ENCODE assay signal across 8 cellular contexts in the genomic region with DNA sequence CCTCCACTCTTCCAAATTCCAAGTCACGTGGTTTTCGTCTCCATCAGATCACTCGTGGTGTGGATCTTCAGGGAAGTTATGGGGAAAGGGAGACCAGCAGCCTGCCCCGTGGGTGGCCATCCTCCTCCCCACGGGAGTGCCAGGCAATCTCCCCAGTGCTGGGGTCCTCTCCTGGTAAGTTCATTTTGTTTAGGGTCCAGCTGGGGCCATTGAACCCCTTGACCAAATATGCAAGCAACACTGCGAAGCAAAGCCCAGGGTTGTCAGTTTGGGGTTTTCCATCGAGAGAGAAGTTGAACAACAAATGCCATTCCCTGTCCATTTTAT. TPM values are rescaled to one million over a fixed set of nuclear protein-coding genes. Genes with fewer than 3 reads are reported as not detected.
DNase-seq lines count a peak whose midpoint lies in the region; ATAC-seq, FAIRE-seq and TF ChIP-seq lines count a peak whose summit lies in the region.

No MANE protein-coding gene starts in this region.

- peak overlapping the region; percentile 92 for H2AFZ ChIP-seq in IMR-90 (replicated peaks; ENCODE audit: low read length, poor library complexity)

- H3K9ac ChIP-seq in IMR-90 (ENCODE audit: low read depth, low read length): peak overlapping the region; percentile 67; the same call in 1 of the 2 replicates
- peak overlapping the region; percentile 96 to 97 for H3K9ac ChIP-seq in mucosa of rectum (ENCODE audit: low read depth in 1 of 2, low read length in 2 of 2)

- no peaks in the 10 kb centered on the region for H3K9me3 ChIP-seq in IMR-90 (ENCODE audit: control insufficient read depth, insufficient read depth, low read length)
- no peaks in the 10 kb centered on the region for H3K9me3 ChIP-seq in mucosa of rectum (ENCODE audit: control insufficient read depth in 2 of 2, low read length in 2 of 2)

- no peak overlapping the region for H3K18ac ChIP-seq in IMR-90 (ENCODE audit: low read depth, low read length)

- no peaks in the 10 kb centered on the region for H3K27me3 ChIP-seq in IMR-90 (ENCODE audit: control insufficient read depth, insufficient read depth, low read length)
- H3K27me3 ChIP-seq in bronchial epithelial cell (ENCODE audit: control insufficient read depth, insufficient read depth, low read length): no peaks in the 10 kb centered on the region
- H3K27me3 ChIP-seq in mucosa of rectum (ENCODE audit: control insufficient read depth in 2 of 2, insufficient read depth in 2 of 2, low read length in 2 of 2): no peaks in the 10 kb centered on the region

- H3K4me1 ChIP-seq in IMR-90 (ENCODE audit: control insufficient read depth, insufficient read depth, low read length) (peaks cover 5% of the 10 kb centered on the region), mucosa of rectum (ENCODE audit: control insufficient read depth in 2 of 2, insufficient read depth in 2 of 2, low read length in 2 of 2) (peaks cover 33 to 41% of the 10 kb centered on the region in 2 donors)

- peak overlapping the region; percentile 96 for H4K5ac ChIP-seq in IMR-90 (ENCODE audit: low read depth, low read length)

- no peak for FAIRE-seq in bronchial epithelial cell (lab: Jason Lieb, UNC)

- H3K27ac ChIP-seq in 22Rv1: peak overlapping the region; percentile 62
- H3K27ac ChIP-seq in IMR-90 (ENCODE audit: insufficient read depth, low read length): no peak overlapping the region
- peak overlapping the region; percentile 88 to 90 for H3K27ac ChIP-seq in mucosa of rectum (ENCODE audit: low read depth in 2 of 2, low read length in 2 of 2)

- no peaks in the 10 kb centered on the region for H3K36me3 ChIP-seq in IMR-90 (ENCODE audit: control insufficient read depth, insufficient read depth, low read length)
- H3K36me3 ChIP-seq in bronchial epithelial cell (ENCODE audit: control insufficient read depth, insufficient read depth, low read length): no peaks in the 10 kb centered on the region
- H3K36me3 ChIP-seq in mucosa of rectum (ENCODE audit: control insufficient read depth in 2 of 2, insufficient read depth in 2 of 2, low read length in 2 of 2): no peaks in the 10 kb centered on the region

- peak overlapping the region; percentile 80 for H2BK120ac ChIP-seq in IMR-90 (ENCODE audit: low read depth, low read length)

- H4K8ac ChIP-seq in IMR-90 (ENCODE audit: low read depth in 2 of 2, low read length in 2 of 2): peak overlapping the region; percentile 99

- WGBS in IMR-90 (ENCODE audit: extremely low coverage in 2 of 2, insufficient read length in 1 of 2), 2 experiments: no CpG with 5 or more reads among the region's 7 CpGs

- POLR2A ChIA-PET in IMR-90 (lab: Charles Lee; ENCODE audit: unreplicated experiment): interaction anchor here (0.7 kb wide), 1 partner anchor 59 kb away, joined by 6 read pairs; no protein-coding TSS in a partner anchor

- H4K20me1 ChIP-seq in IMR-90 (ENCODE audit: insufficient read depth, low read length): no peaks in the 10 kb centered on the region

- H3K4me3 ChIP-seq in IMR-90 (ENCODE audit: insufficient read depth, low read depth, low read length) (no peak overlapping the region), bronchial epithelial cell (ENCODE audit: low read depth, low read length) (peak overlapping the region; percentile 86), mucosa of rectum (ENCODE audit: low read length in 2 of 2) (peak overlapping the region; percentile 88 to 95)

- peak overlapping the region; percentile 94 for H4K91ac ChIP-seq in IMR-90 (ENCODE audit: insufficient read depth, low read depth, low read length)

- H2BK5ac ChIP-seq in IMR-90 (ENCODE audit: low read depth, low read length, poor library complexity, severe bottlenecking): peak overlapping the region; percentile 28

- in situ Hi-C loops in IMR-90 (cut with MboI; ENCODE audit: low sequenced_read_pairs): no loop called here

- intact Hi-C loops in IMR-90 (cut with micrococcal nuclease): no loop called here

- no peak for TF ChIP-seq CTCF in 22Rv1 (IDR thresholded peaks at IDR 0.05)
- no peak for TF ChIP-seq CTCF in IMR-90 (conservative IDR thresholded peaks at IDR 0.05; ENCODE audit: low read depth, low read length)
- TF ChIP-seq CTCF in bronchial epithelial cell (IDR thresholded peaks at IDR 0.05; ENCODE audit: insufficient read depth, low read length, severe bottlenecking): no peak

- peak overlapping the region; percentile 80; the same call in 1 of the 2 replicates for H3K23ac ChIP-seq in IMR-90 (ENCODE audit: low read depth, low read length)

- peak overlapping the region; percentile 83 for H3K14ac ChIP-seq in IMR-90 (replicated peaks; ENCODE audit: low read depth, low read length)

- CTCF ChIA-PET in IMR-90 (lab: Yijun Ruan, JAX): interaction anchor here (1.4 kb wide), 1 partner anchor 47 kb away, joined by 3 read pairs; no protein-coding TSS in a partner anchor

- peak overlapping the region; percentile 59 for H2AK5ac ChIP-seq in IMR-90 (ENCODE audit: low read depth, low read length)

- H3K79me1 ChIP-seq in IMR-90 (ENCODE audit: low read depth in 1 of 2, low read length in 2 of 2): peaks cover 13 to 46% of the 10 kb centered on the region in 2 experiments; a peak in 3 of 4 replicates

- no peak for TF ChIP-seq RAD21 in IMR-90 (IDR thresholded peaks at IDR 0.05; ENCODE audit: low read length)

- DNase-seq in IMR-90 (no peak), bronchial epithelial cell (ENCODE audit: low read depth) (no peak), NCI-H82 treated with DMSO at 0.1 percent for 48 hours (lab: John Stamatoyannopoulos, UW; ENCODE audit: unreplicated experiment) (no peak), DMS53 (lab: John Stamatoyannopoulos, UW) (no peak), NCI-H526 (lab: John Stamatoyannopoulos, UW) (no peak)
- no peak for DNase-seq in stimulated activated CD4-positive, alpha-beta T cell treated with anti-CD3 and anti-CD28 coated beads, Interleukin-1b, Interleukin-23, amount 100 ng/mL, for 48 hours

- H2AK9ac ChIP-seq in IMR-90 (replicated peaks; ENCODE audit: low read depth, low read length, poor library complexity): peak overlapping the region; percentile 35

- H2BK15ac ChIP-seq in IMR-90 (ENCODE audit: low read depth, low read length): peak overlapping the region; percentile 88; the same call in 1 of the 3 replicates

- peak overlapping the region; percentile 93 for H3K4ac ChIP-seq in IMR-90 (ENCODE audit: low read depth, low read length)

- no peak overlapping the region for H3K56ac ChIP-seq in IMR-90 (ENCODE audit: extremely low read depth, insufficient read depth, low read length)

- no peak for ATAC-seq in IMR-90 (ENCODE audit: low read depth)

- peaks cover 14% of the 10 kb centered on the region; the same call in 1 of the 2 replicates for H3K9me1 ChIP-seq in IMR-90 (ENCODE audit: insufficient read depth, low read length)

- no TSS peak for BruUV-seq in IMR-90 (replicated peaks; lab: Mats Ljungman, UMichigan)

- TF ChIP-seq POLR2A in IMR-90 (IDR thresholded peaks at IDR 0.05; ENCODE audit: low read depth, low read length): no peak

- H2BK20ac ChIP-seq in IMR-90 (ENCODE audit: low read depth, low read length): peak overlapping the region; percentile 42; the same call in 1 of the 2 replicates

- dilution Hi-C loops in IMR-90 (cut with HindIII; ENCODE audit: low sequenced_read_pairs, unreplicated experiment): no loop called here

- H3K4me2 ChIP-seq in IMR-90 (ENCODE audit: low read depth, low read length): peak overlapping the region; percentile 93

TF ChIP-seq in IMR-90, 13 proteins besides CTCF, POLR2A, EP300 and RAD21:
- TF ChIP-seq BHLHE40 (IDR thresholded peaks at IDR 0.05; ENCODE audit: low read depth, low read length): no peak
- TF ChIP-seq, protein P1, sequence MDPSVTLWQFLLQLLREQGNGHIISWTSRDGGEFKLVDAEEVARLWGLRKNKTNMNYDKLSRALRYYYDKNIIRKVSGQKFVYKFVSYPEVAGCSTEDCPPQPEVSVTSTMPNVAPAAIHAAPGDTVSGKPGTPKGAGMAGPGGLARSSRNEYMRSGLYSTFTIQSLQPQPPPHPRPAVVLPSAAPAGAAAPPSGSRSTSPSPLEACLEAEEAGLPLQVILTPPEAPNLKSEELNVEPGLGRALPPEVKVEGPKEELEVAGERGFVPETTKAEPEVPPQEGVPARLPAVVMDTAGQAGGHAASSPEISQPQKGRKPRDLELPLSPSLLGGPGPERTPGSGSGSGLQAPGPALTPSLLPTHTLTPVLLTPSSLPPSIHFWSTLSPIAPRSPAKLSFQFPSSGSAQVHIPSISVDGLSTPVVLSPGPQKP (IDR thresholded peaks at IDR 0.05; ENCODE audit: borderline replicate concordance, low read depth, low read length): no peak
- TF ChIP-seq, protein P2, sequence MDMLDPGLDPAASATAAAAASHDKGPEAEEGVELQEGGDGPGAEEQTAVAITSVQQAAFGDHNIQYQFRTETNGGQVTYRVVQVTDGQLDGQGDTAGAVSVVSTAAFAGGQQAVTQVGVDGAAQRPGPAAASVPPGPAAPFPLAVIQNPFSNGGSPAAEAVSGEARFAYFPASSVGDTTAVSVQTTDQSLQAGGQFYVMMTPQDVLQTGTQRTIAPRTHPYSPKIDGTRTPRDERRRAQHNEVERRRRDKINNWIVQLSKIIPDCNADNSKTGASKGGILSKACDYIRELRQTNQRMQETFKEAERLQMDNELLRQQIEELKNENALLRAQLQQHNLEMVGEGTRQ (IDR thresholded peaks at IDR 0.05; ENCODE audit: low read depth, low read length): peak; percentile 28; the same call in 1 of the 2 replicates
TF ChIP-seq in IMR-90: peak in this region for 1.

RNA-seq across cellular contexts. Expression of a gene that starts 4.1 kb away (rescaled TPM):
- total RNA-seq in IMR-90 (2012; rRNA removed) (60.0 and 60.4 TPM in 2 replicates), bronchial epithelial cell (32.1 and 36.4 TPM in 2 replicates)
- 30.5 and 33.1 TPM in 2 replicates for polyA plus RNA-seq in IMR-90 (2012; rRNA removed)
- polyA plus RNA-seq in IMR-90 (2012; cell fraction: cytosol; rRNA removed): 19.3 and 26.9 TPM in 2 replicates
- 12.0 and 37.3 TPM in 2 replicates for polyA plus RNA-seq in IMR-90 (2012; cell fraction: nucleus; rRNA removed; ENCODE audit: low replicate concordance)
